33 cellular contexts compared by ENCODE assay signal in the genomic region with DNA sequence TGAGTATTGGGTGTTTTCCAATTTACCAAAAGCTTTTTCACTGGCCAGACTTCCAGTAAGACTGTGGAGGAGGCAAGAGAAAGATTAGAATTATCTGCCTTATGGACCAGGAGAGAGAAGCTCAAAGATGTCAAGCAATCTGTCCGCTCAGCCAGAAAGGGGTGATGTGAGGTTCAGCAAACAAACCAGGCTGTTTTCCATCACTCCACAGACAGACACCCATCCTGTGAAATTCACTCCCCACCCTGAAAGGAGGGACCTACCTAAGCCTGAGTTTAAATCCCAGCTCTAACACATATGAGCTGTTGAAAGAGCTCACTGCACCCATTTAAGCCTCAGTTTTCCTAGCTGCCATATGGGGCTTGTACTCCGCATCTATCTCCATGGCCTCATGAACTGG. TPM values are rescaled to one million over a fixed set of nuclear protein-coding genes. Genes with fewer than 3 reads are reported as not detected.
"Had no signal": no experiment of that assay in that cellular context is flagged by ENCODE, and none has a peak within 500 bp of the region (broad histone marks: within the 10 kb centered on the region; RNA-seq: fewer than 3 reads in every experiment).

No MANE protein-coding gene starts in this region.

- H3K9me2 ChIP-seq: SK-N-SH had no signal

- H3K9me3 ChIP-seq: adrenal gland, Peyer's patch, SJSA1, SK-N-SH had no signal

- DNase-seq: activated CD4-positive, alpha-beta T cell treated with anti-CD3 and anti-CD28 coated beads for 36 hours; activated CD4-positive, alpha-beta T cell treated with anti-CD3 and anti-CD28 coated beads, Interleukin-2, amount 10 ng/mL, durations not matched to agents 7 days and 5 days; activated CD4-positive, alpha-beta T cell treated with anti-CD3 and anti-CD28 coated beads, Interleukin-2, amount 50 U/mL, for 48 hours; activated CD8-positive, alpha-beta T cell treated with anti-CD3 and anti-CD28 coated beads, Interleukin-2, amount 10 ng/mL, durations not matched to agents 7 days and 5 days; activated gamma-delta T cell treated with Interleukin-2 at 50 U/mL for 16 hours; activated naive CD4-positive, alpha-beta T cell treated with anti-CD3 and anti-CD28 coated beads for 36 hours; activated T-cell treated with anti-CD3 and anti-CD28 coated beads for 4 hours; activated T-cell treated with anti-CD3 and anti-CD28 coated beads, Interleukin-2, amount 50 U/mL, for 4 hours; adrenal gland; NCI-H1092 treated with DMSO at 0.1 percent for 48 hours; NCI-H1417; NCI-H146; NCI-H187 treated with DMSO at 0.1 percent for 48 hours; NCI-H2081; NCI-H2171 treated with DMSO at 0.1 percent for 48 hours; NCI-H226; NCI-H446 treated with DMSO at 0.1 percent for 48 hours; NCI-H69; NK-92 treated with Interleukin-12 subunit alpha and Interleukin-12 subunit beta, amount 100 ng/mL, for 24 hours; PC-3; Peyer's patch; RPMI8226; SHP77 treated with DMSO at 0.1 percent for 48 hours; SK-N-SH had no signal

- FAIRE-seq: astrocyte, bronchial epithelial cell, TTC549 had no signal

- H3K27ac ChIP-seq: KMS-11, Peyer's patch, SJSA1 had no signal

- ATAC-seq: activated CD4-positive, alpha-beta T cell treated with anti-CD3 and anti-CD28 coated beads for 36 hours; activated CD4-positive, CD25-positive, alpha-beta regulatory T cell treated with anti-CD3 and anti-CD28 coated beads, Interleukin-2, amount 50 U/mL, for 24 hours; activated CD8-positive, alpha-beta T cell treated with anti-CD3 and anti-CD28 coated beads, Interleukin-2, amount 10 ng/mL, durations not matched to agents 7 days and 5 days; activated naive CD4-positive, alpha-beta T cell treated with anti-CD3 and anti-CD28 coated beads, Interleukin-2, amount 50 U/mL, for 72 hours; activated T-cell treated with anti-CD3 and anti-CD28 coated beads, Interleukin-2, amount 50 U/mL, for 4 hours; PC-3; WTC11 had no signal

- H3K36me3 ChIP-seq: adrenal gland, Peyer's patch, SJSA1 had no signal

- H3K27me3 ChIP-seq: adrenal gland, Peyer's patch had no signal

- H3K4me1 ChIP-seq: adrenal gland, SJSA1 had no signal

- H3K4me3 ChIP-seq: adrenal gland, Peyer's patch, SJSA1 had no signal

- H3K9ac ChIP-seq: KMS-11, SK-N-SH had no signal

- H3K4me2 ChIP-seq: KMS-11, SK-N-SH had no signal

RNA-seq across cellular contexts. Expression of a gene that starts 41.3 kb away (rescaled TPM):
- total RNA-seq: activated CD4-positive, alpha-beta T cell treated with anti-CD3 and anti-CD28 coated beads for 36 hours; activated CD4-positive, alpha-beta T cell treated with anti-CD3 and anti-CD28 coated beads, Interleukin-2, amount 10 ng/mL, durations not matched to agents 7 days and 5 days; activated CD8-positive, alpha-beta T cell treated with anti-CD3 and anti-CD28 coated beads, Interleukin-2, amount 10 ng/mL, durations not matched to agents 7 days and 5 days; activated naive CD4-positive, alpha-beta T cell treated with anti-CD3 and anti-CD28 coated beads for 36 hours; activated naive CD4-positive, alpha-beta T cell treated with anti-CD3 and anti-CD28 coated beads, Interleukin-2, amount 50 U/mL, for 72 hours; activated T-helper 1 cell treated with anti-CD3 and anti-CD28 coated beads, Interleukin-12 subunit alpha, Interleukin-12 subunit beta, Interleukin-2, Interleukin-4 antibody, amounts not matched to agents 30 ng/mL and 10 ng/mL and 1 ng/mL, durations not matched to agents 14 hours and 24 hours and 36 hours; bronchial epithelial cell had no signal
